Comparison of ENCODE assay signal across 8 cellular contexts in the genomic region with DNA sequence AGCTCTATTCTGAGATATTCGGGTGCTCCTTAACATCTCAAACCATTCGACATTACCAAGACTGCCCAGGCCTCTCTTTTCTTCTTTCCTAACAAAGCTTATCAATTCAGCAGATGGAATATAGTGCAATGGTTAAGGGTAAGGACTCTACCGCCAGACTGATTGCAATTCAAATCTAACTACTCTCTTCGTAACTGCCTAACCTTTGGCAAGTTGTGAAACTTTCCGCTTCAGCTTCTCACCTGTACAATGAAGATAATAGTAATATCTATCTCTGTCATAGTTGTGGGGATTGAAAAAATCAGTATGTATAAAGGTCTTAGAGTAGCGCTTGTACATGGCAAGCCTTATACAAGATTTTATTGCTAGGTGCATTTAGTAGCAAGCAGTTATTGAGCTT. TPM values are rescaled to one million over a fixed set of nuclear protein-coding genes. Genes with fewer than 3 reads are reported as not detected.
DNase-seq lines count a peak whose midpoint lies in the region; ATAC-seq and TF ChIP-seq lines count a peak whose summit lies in the region.

No MANE protein-coding gene starts in this region.

- H4K20me1 ChIP-seq in DND-41 (ENCODE audit: insufficient read depth, low read length) = peaks cover 2% of the 10 kb centered on the region; the same call in 1 of the 2 replicates
- no peaks in the 10 kb centered on the region for H4K20me1 ChIP-seq in MM.1S (ENCODE audit: insufficient read depth, low read length)
- no peaks in the 10 kb centered on the region for H4K20me1 ChIP-seq in osteoblast (ENCODE audit: insufficient read depth, low read length)

- H3K4me3 ChIP-seq in DND-41 (ENCODE audit: low read depth in 1 of 2, low read length in 2 of 2) (peak overlapping the region; percentile 92 to 99), MM.1S (ENCODE audit: low read length) (peak overlapping the region; percentile 91), endocrine pancreas (ENCODE audit: control insufficient read depth, insufficient read depth, low read length) (peak overlapping the region; percentile 98), osteoblast (ENCODE audit: insufficient read depth, low read length) (peak overlapping the region; percentile 95)

- no peaks in the 10 kb centered on the region for H3K9me2 ChIP-seq in MM.1S (replicated peaks; ENCODE audit: insufficient read depth, low read length)

- H2AFZ ChIP-seq in DND-41 (ENCODE audit: low read depth, low read length) = peak overlapping the region; percentile 97
- H2AFZ ChIP-seq in MM.1S (ENCODE audit: low read length) = peak overlapping the region; percentile 92
- peak overlapping the region; percentile 98 for H2AFZ ChIP-seq in osteoblast (ENCODE audit: low read length)

- H3K79me2 ChIP-seq in DND-41 (ENCODE audit: insufficient read depth, low read length) (peaks cover 73% of the 10 kb centered on the region), MM.1S (ENCODE audit: low read length) (peaks cover 66% of the 10 kb centered on the region), osteoblast (ENCODE audit: insufficient read depth, low read length) (peaks cover 71% of the 10 kb centered on the region)

- H3K4me1 ChIP-seq in DND-41 (ENCODE audit: insufficient read depth, low read length) = peaks cover 52% of the 10 kb centered on the region
- H3K4me1 ChIP-seq in MM.1S (ENCODE audit: low read length) = peaks cover 6% of the 10 kb centered on the region; the same call in 1 of the 2 replicates
- peaks cover 37% of the 10 kb centered on the region for H3K4me1 ChIP-seq in endocrine pancreas (ENCODE audit: control insufficient read depth, insufficient read depth, low read length)
- peaks cover 14% of the 10 kb centered on the region for H3K4me1 ChIP-seq in osteoblast (ENCODE audit: insufficient read depth, low read length)

- H3K9me3 ChIP-seq in DND-41 (ENCODE audit: insufficient read depth, low read length, severe bottlenecking) = no peaks in the 10 kb centered on the region
- no peaks in the 10 kb centered on the region for H3K9me3 ChIP-seq in MM.1S (replicated peaks; ENCODE audit: insufficient read depth, low read length)
- H3K9me3 ChIP-seq in endocrine pancreas (ENCODE audit: control insufficient read depth, low read length) = no peaks in the 10 kb centered on the region
- H3K9me3 ChIP-seq in osteoblast (ENCODE audit: low read depth, low read length) = no peaks in the 10 kb centered on the region

- H3K4me2 ChIP-seq in DND-41 (ENCODE audit: insufficient read depth, low read length) (peak overlapping the region; percentile 97), MM.1S (ENCODE audit: low read depth, low read length) (peak overlapping the region; percentile 76), osteoblast (ENCODE audit: insufficient read depth, low read length) (peak overlapping the region; percentile 99)

- 0 out of 2 replicates have a peak, but pooled peaks cover 2% of the 10 kb centered on the region for H3F3A ChIP-seq in MM.1S (ENCODE audit: insufficient read depth, low read length)

- H3K27ac ChIP-seq in DND-41 (ENCODE audit: low read length) (peak overlapping the region; percentile 90), MM.1S (ENCODE audit: low read length) (no peak overlapping the region), osteoblast (ENCODE audit: low read depth, low read length) (peak overlapping the region; percentile 96)

- DNase-seq in DND-41 (no peak), MM.1S (peak; percentile 30), osteoblast (ENCODE audit: insufficient read length, low spot score, missing footprints) (no peak), 8988T (no peak), GOT3 (lab: John Stamatoyannopoulos, UW) (no peak), RPMI8226 (no peak)

- H3K27me3 ChIP-seq in DND-41 (ENCODE audit: insufficient read depth, low read length, poor library complexity) (no peaks in the 10 kb centered on the region), MM.1S (replicated peaks; ENCODE audit: insufficient read depth, low read length) (no peaks in the 10 kb centered on the region), endocrine pancreas (ENCODE audit: control insufficient read depth, insufficient read depth, low read length) (no peaks in the 10 kb centered on the region), osteoblast (ENCODE audit: insufficient read depth, low read length) (no peaks in the 10 kb centered on the region)

- H3K9ac ChIP-seq in DND-41 (ENCODE audit: low read depth, low read length) (peak overlapping the region; percentile 96), MM.1S (ENCODE audit: low read length) (peak overlapping the region; percentile 93), endocrine pancreas (ENCODE audit: control insufficient read depth, insufficient read depth, low read length) (peak overlapping the region; percentile 61)

- H3K36me3 ChIP-seq in DND-41 (ENCODE audit: insufficient read depth, low read length) (peaks cover 19% of the 10 kb centered on the region), MM.1S (replicated peaks; ENCODE audit: insufficient read depth, low read length) (no peaks in the 10 kb centered on the region), endocrine pancreas (ENCODE audit: control insufficient read depth, insufficient read depth, low read length) (no peaks in the 10 kb centered on the region), osteoblast (ENCODE audit: insufficient read depth, low read length) (no peaks in the 10 kb centered on the region)

- no peak for TF ChIP-seq CTCF in DND-41 (IDR thresholded peaks at IDR 0.05; ENCODE audit: borderline replicate concordance, extremely low read depth, low read length, poor library complexity, severe bottlenecking)
- no peak for TF ChIP-seq CTCF in MM.1S (IDR thresholded peaks at IDR 0.05; ENCODE audit: low read length)
- TF ChIP-seq CTCF in osteoblast (IDR thresholded peaks at IDR 0.05; ENCODE audit: extremely low read depth, low read depth, low read length) = no peak

- ATAC-seq in DND-41 (ENCODE audit: insufficient read depth, low read depth) (peak; percentile 4; the same call in 1 of the 3 replicates), GM21619 (IDR thresholded peaks at IDR 0.05; ENCODE audit: unreplicated experiment) (no peak)

RNA-seq across cellular contexts. Expression of gene UBA5, which starts 1.0 kb away (rescaled TPM):
- total RNA-seq in osteoblast = 33.0 and 38.4 TPM in 2 replicates

RNA-seq across cellular contexts. Expression of gene ACAD11, which starts 1.5 kb away (rescaled TPM):
- total RNA-seq in osteoblast = 30.1 and 31.1 TPM in 2 replicates
